26 cellular contexts compared by ENCODE assay signal in the genomic region with DNA sequence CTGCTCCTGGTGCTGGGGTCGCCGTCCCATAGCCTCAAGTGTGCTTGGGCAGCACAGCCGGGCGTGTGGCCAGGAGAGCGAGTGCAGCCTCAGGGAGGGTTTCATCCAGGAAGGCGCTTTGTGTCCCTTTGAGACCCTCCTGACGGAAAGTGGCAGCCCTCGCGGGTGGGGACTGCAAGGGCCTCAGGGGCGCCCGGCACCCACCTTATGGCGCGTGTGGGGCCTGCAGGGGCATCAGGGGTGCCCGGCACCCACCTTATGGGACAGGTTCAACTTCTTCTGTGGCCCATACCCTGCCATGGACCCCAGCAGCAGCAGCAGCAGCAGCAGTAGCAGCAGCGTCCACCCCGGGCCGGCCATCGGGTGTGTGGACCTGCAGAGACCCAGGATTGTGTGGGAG. TPM values are rescaled to one million over a fixed set of nuclear protein-coding genes. Genes with fewer than 3 reads are reported as not detected.
A peak's percentile ranks its signal among the peaks of the same experiment; 100 is the strongest.
DNase-seq lines count a peak whose midpoint lies in the region; ATAC-seq, FAIRE-seq and TF ChIP-seq lines count a peak whose summit lies in the region.
"Had no signal": no experiment of that assay in that cellular context is flagged by ENCODE, and none has a peak within 500 bp of the region (broad histone marks: within the 10 kb centered on the region; RNA-seq: fewer than 3 reads in every experiment).

No MANE protein-coding gene starts in this region.

- no peak overlapping the region for H3K14ac ChIP-seq in neuronal stem cell (ENCODE audit: low read length)

- no peak for ATAC-seq in right lobe of liver
- ATAC-seq in HepG2: no peak
- no peak for ATAC-seq in GM21390 (IDR thresholded peaks at IDR 0.05; ENCODE audit: unreplicated experiment)
- ATAC-seq: HCT116 had no signal

- no peak overlapping the region for H4K91ac ChIP-seq in neuronal stem cell (ENCODE audit: low read depth, low read length, poor library complexity)

- H3K9ac ChIP-seq in HepG2 (ENCODE audit: insufficient read depth, low read depth, low read length) (no peak overlapping the region), neuronal stem cell (ENCODE audit: low read depth, low read length, poor library complexity) (no peak overlapping the region)
- H3K9ac ChIP-seq: GM23248 had no signal

- peaks cover 0 to 57% (median 20%) of the 10 kb centered on the region in 4 donors for H3K4me1 ChIP-seq in right lobe of liver
- H3K4me1 ChIP-seq in HepG2 (ENCODE audit: insufficient read depth, low read length): peaks cover 61% of the 10 kb centered on the region
- H3K4me1 ChIP-seq in neuronal stem cell (ENCODE audit: control insufficient read depth in 2 of 2, insufficient read depth in 1 of 2, low read depth in 1 of 2, low read length in 2 of 2): peaks cover 16 to 44% of the 10 kb centered on the region in 2 donors
- H3K4me1 ChIP-seq in spleen: peaks cover 3 to 67% (median 42%) of the 10 kb centered on the region in 6 donors
- peaks cover 0 to 20% of the 10 kb centered on the region in 2 donors for H3K4me1 ChIP-seq in thyroid gland

- peak in 1 of 3 donors; percentile 44 for DNase-seq in right lobe of liver
- DNase-seq in HepG2 (ENCODE audit: low spot score): no peak
- peak; percentile 53 for DNase-seq in islet precursor cell
- DNase-seq in neuronal stem cell (ENCODE audit: low spot score): no peak
- DNase-seq in spleen: peak; percentile 68
- no peak for DNase-seq in thyroid gland
- no peak for DNase-seq in SHP77 (lab: John Stamatoyannopoulos, UW)
- DNase-seq: 8988T; ACHN; AML-193; C1 segment of cervical spinal cord; Calu3; CD4-positive, alpha-beta memory T cell; COR-L47; DMS79 treated with DMSO at 0.1 percent for 48 hours; GF-D8; H9 had no signal

- H3K4ac ChIP-seq in neuronal stem cell (ENCODE audit: low read length): no peak overlapping the region

- H3K27me3 ChIP-seq in right lobe of liver: no peaks in the 10 kb centered on the region
- peaks cover 4 to 49% of the 10 kb centered on the region in 2 experiments; a peak in 4 of 5 replicates for H3K27me3 ChIP-seq in HepG2 (ENCODE audit: control insufficient read depth in 1 of 2, insufficient read depth in 2 of 2, low read length in 2 of 2)
- peaks cover 0 to 31% (median 29%) of the 10 kb centered on the region in 3 experiments for H3K27me3 ChIP-seq in neuronal stem cell (ENCODE audit: control insufficient read depth in 3 of 3, insufficient read depth in 3 of 3, low read depth in 1 of 3, low read length in 3 of 3)
- peaks cover 0 to 93% (median 22%) of the 10 kb centered on the region in 7 donors for H3K27me3 ChIP-seq in spleen (replicated peaks in 1 of 7)
- H3K27me3 ChIP-seq in thyroid gland: no peaks in the 10 kb centered on the region

- no peak overlapping the region for H2BK12ac ChIP-seq in neuronal stem cell (ENCODE audit: low read length)

- peak overlapping the region; percentile 31 for H3K23ac ChIP-seq in neuronal stem cell (ENCODE audit: low read depth, low read length, poor library complexity)

- H3K4me2 ChIP-seq in HepG2 (ENCODE audit: low read depth, low read length) (no peak overlapping the region), neuronal stem cell (ENCODE audit: insufficient read depth, low read length, poor library complexity, severe bottlenecking) (no peak overlapping the region)
- H3K4me2 ChIP-seq: A549 had no signal

- H3K4me3 ChIP-seq in right lobe of liver (no peak overlapping the region), HepG2 (replicated peaks in 1 of 3; ENCODE audit: insufficient read depth in 1 of 3, low read depth in 2 of 3, low read length in 3 of 3) (no peak overlapping the region), neuronal stem cell (ENCODE audit: low read length in 2 of 2) (no peak overlapping the region), spleen (no peak overlapping the region), thyroid gland (replicated peaks in 1 of 3) (no peak overlapping the region)
- H3K4me3 ChIP-seq: A549, GM23248 had no signal

- H3K18ac ChIP-seq in neuronal stem cell (ENCODE audit: low read length): peak overlapping the region; percentile 71

- TF ChIP-seq EP300 in HepG2 (IDR thresholded peaks at IDR 0.05; ENCODE audit: low read depth in 2 of 2, low read length in 2 of 2): no peak
- TF ChIP-seq EP300 in HepG2 (CRISPR knock-in tag; IDR thresholded peaks at IDR 0.05; ENCODE audit: borderline replicate concordance): no peak

- intact Hi-C loops in right lobe of liver (cut with DNase I) (no loop called here), HepG2 (cut with micrococcal nuclease; ENCODE audit: unreplicated experiment) (no loop called here), spleen (cut with DNase I; ENCODE audit: low total_unique reads) (no loop called here), thyroid gland (cut with DNase I) (no loop called here)

- in situ Hi-C loops in HepG2 (cut with HindIII; ENCODE audit: extremely low pct_ligation_motif_present, low pct_unique_long_range_greater_than_20kb): loop anchor here (5.0 kb wide), 1 partner anchor 189 kb away; no protein-coding TSS in a partner anchor

- TF ChIP-seq RAD21 in HepG2 (CRISPR knock-in tag; IDR thresholded peaks at IDR 0.05): no peak

- H2BK120ac ChIP-seq in neuronal stem cell (ENCODE audit: low read depth, low read length): no peak overlapping the region

- H2BK5ac ChIP-seq in neuronal stem cell (ENCODE audit: low read length): peak overlapping the region; percentile 53

- H2BK15ac ChIP-seq in neuronal stem cell (ENCODE audit: low read length): no peak overlapping the region

- H3K9me3 ChIP-seq in right lobe of liver (no peaks in the 10 kb centered on the region), HepG2 (ENCODE audit: low read length) (no peaks in the 10 kb centered on the region), neuronal stem cell (replicated peaks in 1 of 2; ENCODE audit: control insufficient read depth in 2 of 2, insufficient read depth in 1 of 2, low read depth in 1 of 2, low read length in 2 of 2) (peaks cover 0 to 3% of the 10 kb centered on the region in 2 donors), spleen (no peaks in the 10 kb centered on the region), thyroid gland (no peaks in the 10 kb centered on the region)

- POLR2A ChIA-PET in HepG2 (lab: Yijun Ruan, JAX): no interaction called here

- TF ChIP-seq POLR2A in right lobe of liver (IDR thresholded peaks at IDR 0.05) (no peak), HepG2 (IDR thresholded peaks at IDR 0.05; ENCODE audit: insufficient read depth in 1 of 2, low read depth in 2 of 2, low read length in 2 of 2) (no peak), spleen (IDR thresholded peaks at IDR 0.05) (no peak), thyroid gland (IDR thresholded peaks at IDR 0.05) (no peak)

- CTCF ChIA-PET in HepG2 (lab: Yijun Ruan, JAX; ENCODE audit: low intra/inter-chr PET ratio, low total read pairs): no interaction called here

- no TSS peak for BruUV-seq in HepG2 (replicated peaks; lab: Mats Ljungman, UMichigan)

- H4K20me1 ChIP-seq in HepG2 (ENCODE audit: insufficient read depth, low read length): no peaks in the 10 kb centered on the region

- H3K27ac ChIP-seq in right lobe of liver: peak overlapping the region; percentile 11 to 90 (median 69)
- no peak overlapping the region for H3K27ac ChIP-seq in HepG2 (ENCODE audit: extremely low read length, insufficient read depth, low read length)
- no peak overlapping the region for H3K27ac ChIP-seq in neuronal stem cell (replicated peaks; ENCODE audit: low read length)
- H3K27ac ChIP-seq in spleen: no peak overlapping the region
- no peak overlapping the region for H3K27ac ChIP-seq in thyroid gland
- H3K27ac ChIP-seq: A549, GM23248 had no signal

- H2AK5ac ChIP-seq in neuronal stem cell (ENCODE audit: low read depth, low read length): peak overlapping the region; percentile 88

- no CpG with 5 or more reads among the region's 18 CpGs for WGBS in right lobe of liver (ENCODE audit: insufficient coverage, low coverage, low lambda C conversion rate, missing lambda C conversion rate)
- 95% methylated on average over 7 of the region's 18 CpGs for WGBS in HepG2 (ENCODE audit: low lambda C conversion rate)
- WGBS in neuronal stem cell (ENCODE audit: extremely low coverage in 2 of 2, insufficient read length in 2 of 2, insufficient replicate concordance in 1 of 2), 2 donors: no CpG with 5 or more reads among the region's 18 CpGs
- 80 to 91% (median 87%) methylated on average over 18 of the region's 18 CpGs for WGBS in spleen, 5 donors
- 68 to 83% methylated on average over 9 to 11 of the region's 18 CpGs for WGBS in thyroid gland, 2 donors

- H3K79me1 ChIP-seq in neuronal stem cell (ENCODE audit: low read depth, low read length): no peaks in the 10 kb centered on the region

- H4K8ac ChIP-seq in neuronal stem cell (ENCODE audit: low read depth, low read length): no peak overlapping the region

- no peak for TF ChIP-seq CTCF in right lobe of liver (IDR thresholded peaks at IDR 0.05)
- TF ChIP-seq CTCF in HepG2 (CRISPR knock-in tag; IDR thresholded peaks at IDR 0.05): no peak
- no peak for TF ChIP-seq CTCF in spleen (IDR thresholded peaks at IDR 0.05 in 8 of 11, conservative IDR thresholded peaks at IDR 0.05 in 3 of 11)
- no peak for TF ChIP-seq CTCF in thyroid gland (IDR thresholded peaks at IDR 0.05)

- H3K36me3 ChIP-seq in right lobe of liver: no peaks in the 10 kb centered on the region
- H3K36me3 ChIP-seq in HepG2 (replicated peaks in 1 of 2; ENCODE audit: control insufficient read depth in 1 of 2, insufficient read depth in 2 of 2, low read length in 2 of 2): no peaks in the 10 kb centered on the region
- H3K36me3 ChIP-seq in neuronal stem cell (replicated peaks in 1 of 2; ENCODE audit: control insufficient read depth in 2 of 2, insufficient read depth in 2 of 2, low read length in 2 of 2): no peaks in the 10 kb centered on the region
- H3K36me3 ChIP-seq in spleen: no peaks in the 10 kb centered on the region
- H3K36me3 ChIP-seq in thyroid gland: no peaks in the 10 kb centered on the region

- no peaks in the 10 kb centered on the region for H3K79me2 ChIP-seq in HepG2 (ENCODE audit: insufficient read depth, low read length)

- no peak overlapping the region for H2AFZ ChIP-seq in HepG2 (ENCODE audit: low read length)
- H2AFZ ChIP-seq in neuronal stem cell (ENCODE audit: low read length): no peak overlapping the region
- H2AFZ ChIP-seq: GM23248 had no signal

- no peak for FAIRE-seq in HepG2 (lab: Jason Lieb, UNC)
- FAIRE-seq: A549, GM12891, H1 had no signal

RNA-seq across cellular contexts. Expression of a gene that starts 4.5 kb away (rescaled TPM):
- total RNA-seq in right lobe of liver (10 to 100 TPM in 1 of 6 experiments, 1 to 10 TPM in 4, under 1 TPM in 1; 0.61 to 13.1 (median 6.8) TPM), HepG2 (2016; rRNA removed; fragmentation: Illumina TruSeq; extraction: Trizol) (not detected in 2 replicates), spleen (1 to 10 TPM in 1 of 7 donors, under 1 TPM in 4, not detected in 2; 0.54 to 4.1 (median 0.83) TPM), thyroid gland (1 to 10 TPM in 2 of 4 donors, under 1 TPM in 1, not detected in 1; 0.89 to 3.2 (median 3.2) TPM)
- not detected in 2 replicates for total RNA-seq in HepG2 (2016; cell fraction: cytosol; rRNA removed; fragmentation: Illumina TruSeq; extraction: Trizol; ENCODE audit: low read depth)
- total RNA-seq in HepG2 (2016; cell fraction: insoluble cytoplasmic fraction; rRNA removed; fragmentation: Illumina TruSeq; extraction: Trizol): not detected in 2 replicates
- total RNA-seq in HepG2 (2016; cell fraction: membrane; rRNA removed; fragmentation: Illumina TruSeq; extraction: Trizol): not detected in 2 replicates
- total RNA-seq in HepG2 (2016; cell fraction: nucleus; rRNA removed; fragmentation: Illumina TruSeq; extraction: Trizol): not detected in 2 replicates
- polyA plus RNA-seq in HepG2 (2011; rRNA removed) (0.14 TPM in 1 of 2 replicates, not detected in the other), spleen (1 to 10 TPM; 2.0 to 4.0 (median 3.8) TPM)
- polyA plus RNA-seq in HepG2 (2011; cell fraction: cytosol; rRNA removed): 0.05 and 0.09 TPM in 2 replicates
- 0.57 TPM in 1 of 2 replicates, not detected in the other for polyA plus RNA-seq in HepG2 (2011; cell fraction: nucleus; rRNA removed)
- not detected in 2 replicates for polyA plus RNA-seq in HepG2 (2012)
- not detected in 2 replicates for polyA plus RNA-seq in HepG2 (2016; cell fraction: cytosol; fragmentation: Illumina TruSeq; extraction: Trizol; ENCODE audit: low read depth)
- not detected in 2 replicates for polyA plus RNA-seq in HepG2 (2016; cell fraction: insoluble cytoplasmic fraction; fragmentation: Illumina TruSeq; extraction: Trizol; ENCODE audit: low read depth)
- polyA plus RNA-seq in HepG2 (2016; cell fraction: membrane; fragmentation: Illumina TruSeq; extraction: Trizol; ENCODE audit: low read depth): not detected in 2 replicates
- polyA plus RNA-seq in HepG2 (2016; cell fraction: nucleus; fragmentation: Illumina TruSeq; extraction: Trizol; ENCODE audit: insufficient read depth, low read depth): not detected in 2 replicates
- polyA minus RNA-seq in HepG2 (2011; rRNA and poly(A)+ RNA removed; ENCODE audit: low replicate concordance): not detected in 2 replicates
- polyA minus RNA-seq in HepG2 (2011; cell fraction: cytosol; rRNA and poly(A)+ RNA removed): not detected in 2 replicates
- not detected in 2 replicates for polyA minus RNA-seq in HepG2 (2011; cell fraction: nucleus; rRNA and poly(A)+ RNA removed)
- 0.46 TPM for polyA plus RNA-seq in neuronal stem cell (2013, experiment 1 of 2)
- 0.55 TPM for polyA plus RNA-seq in neuronal stem cell (2013, experiment 2 of 2)
- total RNA-seq: Calu3; CD4-positive, alpha-beta memory T cell; Daoy; G401; GM23248; H1; H9 had no signal
- polyA plus RNA-seq: A549; CD4-positive, alpha-beta memory T cell; GM23248; H1 had no signal

RNA-seq across cellular contexts. Expression of a gene that starts 12.7 kb away (rescaled TPM):
- total RNA-seq in right lobe of liver: not detected
- total RNA-seq in HepG2 (2016; rRNA removed; fragmentation: Illumina TruSeq; extraction: Trizol): not detected in 2 replicates
- not detected in 2 replicates for total RNA-seq in HepG2 (2016; cell fraction: cytosol; rRNA removed; fragmentation: Illumina TruSeq; extraction: Trizol; ENCODE audit: low read depth)
- not detected in 2 replicates for total RNA-seq in HepG2 (2016; cell fraction: insoluble cytoplasmic fraction; rRNA removed; fragmentation: Illumina TruSeq; extraction: Trizol)
- not detected in 2 replicates for total RNA-seq in HepG2 (2016; cell fraction: membrane; rRNA removed; fragmentation: Illumina TruSeq; extraction: Trizol)
- total RNA-seq in HepG2 (2016; cell fraction: nucleus; rRNA removed; fragmentation: Illumina TruSeq; extraction: Trizol): not detected in 2 replicates
- not detected in 2 replicates for polyA plus RNA-seq in HepG2 (2011; rRNA removed)
- not detected in 2 replicates for polyA plus RNA-seq in HepG2 (2011; cell fraction: cytosol; rRNA removed)
- polyA plus RNA-seq in HepG2 (2011; cell fraction: nucleus; rRNA removed): not detected in 2 replicates
- not detected in 2 replicates for polyA plus RNA-seq in HepG2 (2012)
- not detected in 2 replicates for polyA plus RNA-seq in HepG2 (2016; cell fraction: cytosol; fragmentation: Illumina TruSeq; extraction: Trizol; ENCODE audit: low read depth)
- not detected in 2 replicates for polyA plus RNA-seq in HepG2 (2016; cell fraction: insoluble cytoplasmic fraction; fragmentation: Illumina TruSeq; extraction: Trizol; ENCODE audit: low read depth)
- not detected in 2 replicates for polyA plus RNA-seq in HepG2 (2016; cell fraction: membrane; fragmentation: Illumina TruSeq; extraction: Trizol; ENCODE audit: low read depth)
- not detected in 2 replicates for polyA plus RNA-seq in HepG2 (2016; cell fraction: nucleus; fragmentation: Illumina TruSeq; extraction: Trizol; ENCODE audit: insufficient read depth, low read depth)
- not detected in 2 replicates for polyA minus RNA-seq in HepG2 (2011; rRNA and poly(A)+ RNA removed; ENCODE audit: low replicate concordance)
- polyA minus RNA-seq in HepG2 (2011; cell fraction: cytosol; rRNA and poly(A)+ RNA removed): not detected in 2 replicates
- not detected in 2 replicates for polyA minus RNA-seq in HepG2 (2011; cell fraction: nucleus; rRNA and poly(A)+ RNA removed)
- polyA plus RNA-seq in neuronal stem cell (2013, experiment 1 of 2): 0.14 TPM
- 0.11 TPM for polyA plus RNA-seq in neuronal stem cell (2013, experiment 2 of 2)
- total RNA-seq in spleen: 1 to 10 TPM in 5 of 7 donors, under 1 TPM in 2; 0.77 to 3.0 (median 1.7) TPM
- 1 to 10 TPM; 2.8 to 4.5 (median 2.9) TPM for polyA plus RNA-seq in spleen
- total RNA-seq in thyroid gland: under 1 TPM in 1 of 4 donors, not detected in 3; 0.45 TPM
- total RNA-seq: Calu3; CD4-positive, alpha-beta memory T cell; Daoy; GM23248 had no signal
- polyA plus RNA-seq: A549; BJ; CD4-positive, alpha-beta memory T cell; GM23248 had no signal

Comparison
In these comparisons a context has a peak if more than half of its experiments do, and no peak if none do; other contexts are left out.
1. H3K27ac ChIP-seq: peak in right lobe of liver (3 of 3); none in HepG2 (single experiment), neuronal stem cell (single experiment), spleen (0 of 8) and thyroid gland (0 of 3).
2. DNase-seq: peak in islet precursor cell (single experiment) and spleen (single experiment); none in HepG2 (single experiment), neuronal stem cell (single experiment), thyroid gland (0 of 2) and SHP77 (0 of 2).